Comparison of ENCODE assay signal across 6 cellular contexts in the genomic region with DNA sequence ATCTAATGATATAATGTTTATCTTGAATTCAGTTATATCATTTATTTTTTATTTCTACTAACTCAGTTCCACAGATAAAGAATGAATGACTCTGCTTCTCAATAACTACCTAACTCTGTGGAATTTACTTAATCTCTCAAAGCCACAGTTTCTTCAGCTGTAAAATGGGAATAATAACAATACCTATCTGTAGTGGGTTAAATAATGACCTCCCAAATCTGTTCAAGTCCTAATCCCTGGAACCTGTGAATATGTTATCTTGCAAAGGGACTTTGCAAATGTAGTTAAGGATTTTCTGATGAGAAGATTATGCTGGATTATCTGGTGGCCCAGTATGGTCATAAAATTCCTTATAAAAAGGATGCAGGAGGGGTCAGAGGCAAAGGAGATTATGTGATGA.
"Had no signal": no experiment of that assay in that cellular context is flagged by ENCODE, and none has a peak within 500 bp of the region (broad histone marks: within the 10 kb centered on the region; RNA-seq: fewer than 3 reads in every experiment).

No MANE protein-coding gene starts in this region.

- FAIRE-seq: H1, H54, HTR-8/SVneo had no signal

- DNase-seq: H9, HCEC 1CT had no signal

- H3K4me3 ChIP-seq: GM23338 had no signal

- ATAC-seq: GM23338 had no signal

- H3K4me2 ChIP-seq: GM23338 had no signal

- H2AFZ ChIP-seq: GM23338 had no signal
